9 cellular contexts compared by ENCODE assay signal in the genomic region with DNA sequence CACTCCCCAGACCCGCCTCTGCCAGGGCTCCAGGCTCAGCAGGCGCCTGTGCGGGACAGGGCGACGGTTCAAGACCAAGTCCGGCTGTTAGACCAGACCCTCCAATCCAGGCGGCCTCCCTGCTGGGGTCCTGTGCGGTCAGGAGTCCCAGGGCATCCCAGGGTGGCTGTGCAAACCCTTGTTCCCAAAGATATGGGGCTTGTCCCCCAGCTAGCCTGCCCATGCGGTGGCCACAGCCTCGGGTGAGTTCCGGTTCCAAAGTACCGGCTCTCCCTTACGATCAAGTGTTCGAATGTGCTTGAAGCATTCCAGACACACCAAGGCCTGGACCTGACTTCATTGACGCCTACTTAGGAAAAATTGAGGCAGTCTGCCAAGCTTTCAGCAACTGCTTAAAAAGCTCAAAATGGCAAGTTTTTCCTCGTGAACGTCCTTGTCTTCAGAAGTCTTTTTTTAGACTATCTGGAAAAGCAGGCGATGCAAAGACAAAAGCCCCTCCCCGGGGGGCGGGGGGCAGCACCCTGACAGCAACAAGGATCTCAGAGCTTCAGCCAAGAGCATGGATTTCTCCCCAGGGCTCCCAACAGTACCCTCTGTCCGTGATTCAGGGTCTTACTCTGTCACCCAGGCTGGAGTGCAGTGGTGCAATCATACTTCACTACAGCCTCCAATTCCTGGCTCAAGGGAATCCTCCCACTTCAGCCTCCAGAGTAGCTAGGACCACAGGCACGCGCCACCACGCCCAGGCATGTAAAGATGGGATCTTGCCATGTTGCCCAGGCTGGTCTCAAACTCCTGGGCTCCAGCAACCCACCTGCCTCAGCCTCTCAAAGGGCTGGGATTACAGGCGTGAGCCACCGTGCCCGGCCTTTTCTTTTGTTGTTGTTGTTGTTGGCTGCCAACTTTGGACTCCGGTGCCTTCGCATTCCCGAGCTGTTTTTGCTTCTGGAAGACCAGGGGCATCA. TPM values are rescaled to one million over a fixed set of nuclear protein-coding genes. Genes with fewer than 3 reads are reported as not detected.
DNase-seq lines count a peak whose midpoint lies in the region; ATAC-seq and TF ChIP-seq lines count a peak whose summit lies in the region.
"Had no signal": no experiment of that assay in that cellular context is flagged by ENCODE, and none has a peak within 500 bp of the region (broad histone marks: within the 10 kb centered on the region; RNA-seq: fewer than 3 reads in every experiment).

No MANE protein-coding gene starts in this region.

- peaks cover 0 to 6% of the 10 kb centered on the region in 2 donors for H3K36me3 Mint-ChIP-seq in CD4-positive, alpha-beta memory T cell
- peaks cover 2% of the 10 kb centered on the region for H3K36me3 Mint-ChIP-seq in activated CD4-positive, alpha-beta memory T cell treated with anti-CD3 and anti-CD28 coated beads for 36 hours

- DNase-seq in CD4-positive, alpha-beta memory T cell = no peak
- DNase-seq in activated CD4-positive, alpha-beta memory T cell treated with anti-CD3 and anti-CD28 coated beads for 36 hours = no peak
- DNase-seq in fibroblast of pulmonary artery (ENCODE audit: low read depth) (peak; percentile 81), putamen (ENCODE audit: low spot score) (peak; percentile 74), NOMO-1 (lab: John Stamatoyannopoulos, UW; ENCODE audit: unreplicated experiment in 2 of 2) (no peak), cerebellar nuclear complex (lab: John Stamatoyannopoulos, UW) (no peak), NCI-H1694 (lab: John Stamatoyannopoulos, UW) (no peak)
- DNase-seq: NCI-H2081 treated with DMSO at 0.1 percent for 48 hours had no signal

- H3K4me3 ChIP-seq in CD4-positive, alpha-beta memory T cell (ENCODE audit: low read length in 2 of 2) = no peak overlapping the region
- H3K4me3 ChIP-seq in fibroblast of pulmonary artery (replicated peaks; ENCODE audit: low read depth, low read length) = no peak overlapping the region

- intact Hi-C loops in CD4-positive, alpha-beta memory T cell (cut with micrococcal nuclease) = no loop called here
- intact Hi-C loops in activated CD4-positive, alpha-beta memory T cell treated with anti-CD3 and anti-CD28 coated beads for 36 hours (cut with micrococcal nuclease) = no loop called here

- no peaks in the 10 kb centered on the region for H3K9me3 ChIP-seq in CD4-positive, alpha-beta memory T cell (ENCODE audit: control insufficient read depth in 1 of 2, low read length in 2 of 2)

- ATAC-seq in GM19463 (IDR thresholded peaks at IDR 0.05; ENCODE audit: unreplicated experiment) = no peak

- POLR2A ChIA-PET in CD4-positive, alpha-beta memory T cell (lab: Charles Lee; ENCODE audit: partially characterized antibody) = interaction anchor here (0.7 to 1.3 kb wide), 3 partner anchors 38 to 109 kb away, joined by 3 to 4 read pairs (median 3); no protein-coding TSS in a partner anchor
- POLR2A ChIA-PET in activated CD4-positive, alpha-beta memory T cell treated with anti-CD3 and anti-CD28 coated beads for 36 hours (lab: Charles Lee) = no interaction called here

- no peaks in the 10 kb centered on the region for H3K36me3 ChIP-seq in CD4-positive, alpha-beta memory T cell (ENCODE audit: insufficient read depth, low read length)

- H3K9me3 Mint-ChIP-seq in CD4-positive, alpha-beta memory T cell = no peaks in the 10 kb centered on the region
- H3K9me3 Mint-ChIP-seq in activated CD4-positive, alpha-beta memory T cell treated with anti-CD3 and anti-CD28 coated beads for 36 hours = no peaks in the 10 kb centered on the region

- H3K4me3 Mint-ChIP-seq in CD4-positive, alpha-beta memory T cell = peak overlapping the region in 5 of 8 donors; percentile 20 to 76 (median 36)
- H3K4me3 Mint-ChIP-seq in activated CD4-positive, alpha-beta memory T cell treated with anti-CD3 and anti-CD28 coated beads for 36 hours = no peak overlapping the region

- H3K4me1 ChIP-seq in CD4-positive, alpha-beta memory T cell (ENCODE audit: insufficient read depth, low read length) = peaks cover 35% of the 10 kb centered on the region

- peak overlapping the region in 6 of 7 donors; percentile 52 to 75 (median 68) for H3K27ac Mint-ChIP-seq in CD4-positive, alpha-beta memory T cell
- peak overlapping the region; percentile 66 for H3K27ac Mint-ChIP-seq in activated CD4-positive, alpha-beta memory T cell treated with anti-CD3 and anti-CD28 coated beads for 36 hours

- H3K27ac ChIP-seq in CD4-positive, alpha-beta memory T cell (ENCODE audit: low read depth, low read length) = no peak overlapping the region

- CTCF ChIA-PET in CD4-positive, alpha-beta memory T cell (lab: Charles Lee; ENCODE audit: partially characterized antibody) = interaction anchor here (1.4 to 11.5 kb wide), 2 partner anchors 18 to 188 kb away, joined by 3 to 236 read pairs; no protein-coding TSS in a partner anchor
- CTCF ChIA-PET in activated CD4-positive, alpha-beta memory T cell treated with anti-CD3 and anti-CD28 coated beads for 36 hours (lab: Charles Lee) = interaction anchor here (1.2 to 17.1 kb wide), 2 partner anchors 18 to 193 kb away, joined by 3 to 409 read pairs; a partner anchor contains a TSS

- no peaks in the 10 kb centered on the region for H3K27me3 ChIP-seq in CD4-positive, alpha-beta memory T cell (ENCODE audit: insufficient read depth, low read length)

- no peak for TF ChIP-seq CTCF in fibroblast of pulmonary artery (IDR thresholded peaks at IDR 0.05; ENCODE audit: low read length, missing control alignments)

- H3K27me3 Mint-ChIP-seq in CD4-positive, alpha-beta memory T cell = no peaks in the 10 kb centered on the region
- H3K27me3 Mint-ChIP-seq in activated CD4-positive, alpha-beta memory T cell treated with anti-CD3 and anti-CD28 coated beads for 36 hours = no peaks in the 10 kb centered on the region

- peaks cover 5 to 32% (median 15%) of the 10 kb centered on the region in 4 donors for H3K4me1 Mint-ChIP-seq in CD4-positive, alpha-beta memory T cell
- H3K4me1 Mint-ChIP-seq in activated CD4-positive, alpha-beta memory T cell treated with anti-CD3 and anti-CD28 coated beads for 36 hours (ENCODE audit: low read depth) = peaks cover 23% of the 10 kb centered on the region

RNA-seq across cellular contexts. Expression of a gene that starts 2.3 kb away (rescaled TPM):
- 10 to 100 TPM; 38.4 to 40.8 TPM for total RNA-seq in CD4-positive, alpha-beta memory T cell
- polyA plus RNA-seq in CD4-positive, alpha-beta memory T cell = 10 to 100 TPM; 54.2 to 58.9 TPM
- total RNA-seq in activated CD4-positive, alpha-beta memory T cell treated with anti-CD3 and anti-CD28 coated beads for 36 hours = 10 to 100 TPM; 64.9 to 69.8 TPM

RNA-seq across cellular contexts. Expression of a gene that starts 35.8 kb away (rescaled TPM):
- 100 to 1,000 TPM in 1 of 2 experiments, 10 to 100 TPM in 1; 96.1 to 104 TPM for total RNA-seq in CD4-positive, alpha-beta memory T cell
- polyA plus RNA-seq in CD4-positive, alpha-beta memory T cell = under 1 TPM; 0.08 to 0.86 TPM
- total RNA-seq in activated CD4-positive, alpha-beta memory T cell treated with anti-CD3 and anti-CD28 coated beads for 36 hours = 10 to 100 TPM; 28.3 to 28.9 TPM

Comparison
In these comparisons a context has a peak if more than half of its experiments do, and no peak if none do; other contexts are left out.
1. DNase-seq: peak in fibroblast of pulmonary artery (single experiment) and putamen (single experiment); none in CD4-positive, alpha-beta memory T cell (0 of 5), activated CD4-positive, alpha-beta memory T cell treated with anti-CD3 and anti-CD28 coated beads for 36 hours (single experiment), NOMO-1 (0 of 2), cerebellar nuclear complex (0 of 2) and NCI-H1694 (single experiment).